In genomic region chrX:10119399-10119990, GRCh38 we compare ENCODE assay signal across 8 cellular contexts. TPM values are rescaled to one million over a fixed set of nuclear protein-coding genes. Genes with fewer than 3 reads are reported as not detected.
A peak's percentile ranks its signal among the peaks of the same experiment; 100 is the strongest.
DNase-seq lines count a peak whose midpoint lies in the region; ATAC-seq, FAIRE-seq and TF ChIP-seq lines count a peak whose summit lies in the region.

No MANE protein-coding gene starts in this region.

- peaks cover 35% of the 10 kb centered on the region for H3K4me1 Mint-ChIP-seq in stimulated activated effector memory CD8-positive, alpha-beta T cell treated with anti-CD3 and anti-CD28 coated beads, Interleukin-12 subunit alpha, Interleukin-12 subunit beta, amount 100 ng/mL, for 72 hours

- no peaks in the 10 kb centered on the region for H3K9me3 Mint-ChIP-seq in stimulated activated effector memory CD8-positive, alpha-beta T cell treated with anti-CD3 and anti-CD28 coated beads, Interleukin-12 subunit alpha, Interleukin-12 subunit beta, amount 100 ng/mL, for 72 hours

- peak; percentile 54 for ATAC-seq in GM19035 (IDR thresholded peaks at IDR 0.05; ENCODE audit: unreplicated experiment)
- peak; percentile 76 for ATAC-seq in stimulated activated effector memory CD8-positive, alpha-beta T cell treated with anti-CD3 and anti-CD28 coated beads, Interleukin-12 subunit alpha, Interleukin-12 subunit beta, amount 100 ng/mL, for 72 hours

- CTCF ChIA-PET in endothelial cell of umbilical vein (lab: Charles Lee): interaction anchor here (0.6 to 2.4 kb wide), 56 partner anchors 9 to 499 kb away, joined by 3 to 26 read pairs (median 4); partner anchors contain the start of gene CLCN4

- no peaks in the 10 kb centered on the region for H3K9me3 ChIP-seq in endothelial cell of umbilical vein (replicated peaks; ENCODE audit: control insufficient read depth, insufficient read depth, low read length)

- POLR2A ChIA-PET in endothelial cell of umbilical vein (lab: Charles Lee): no interaction called here

- intact Hi-C loops in endothelial cell of umbilical vein (cut with micrococcal nuclease): loop anchor here (1.0 kb wide), 5 partner anchors 69 to 234 kb away; no protein-coding TSS in a partner anchor

- H2AFZ ChIP-seq in endothelial cell of umbilical vein (ENCODE audit: low read depth, low read length): no peak overlapping the region

- no peak overlapping the region for H3K4me3 ChIP-seq in AG10803 (ENCODE audit: low read length)
- no peak overlapping the region for H3K4me3 ChIP-seq in endothelial cell of umbilical vein (replicated peaks in 1 of 3; ENCODE audit: insufficient read depth in 1 of 3, low read depth in 1 of 3, low read length in 3 of 3)

- dilution Hi-C loops in endothelial cell of umbilical vein (cut with MboI; ENCODE audit: extremely low pct_ligation_motif_present, low sequenced_read_pairs): no loop called here

- no peak overlapping the region for H3K9ac ChIP-seq in endothelial cell of umbilical vein (replicated peaks; ENCODE audit: extremely low read depth, insufficient read depth, low read length)

- FAIRE-seq in endothelial cell of umbilical vein (lab: Jason Lieb, UNC): peak; percentile 100

- peaks cover 13 to 15% of the 10 kb centered on the region in 2 experiments for H3K36me3 ChIP-seq in endothelial cell of umbilical vein (ENCODE audit: control insufficient read depth in 2 of 2, extremely low read depth in 1 of 2, insufficient read depth in 2 of 2, low read length in 2 of 2)

- TF ChIP-seq CTCF in AG10803 (conservative IDR thresholded peaks at IDR 0.05; ENCODE audit: low read length): peak; percentile 98
- TF ChIP-seq CTCF in endothelial cell of umbilical vein (IDR thresholded peaks at IDR 0.05; ENCODE audit: extremely low read depth in 1 of 2, insufficient read depth in 1 of 2, low read depth in 1 of 2, low read length in 2 of 2): peak; percentile 76 to 99

- H3K27ac ChIP-seq in endothelial cell of umbilical vein (ENCODE audit: insufficient read depth, low read depth, low read length): no peak overlapping the region

- H3K9me1 ChIP-seq in endothelial cell of umbilical vein (replicated peaks; ENCODE audit: control insufficient read depth, extremely low read depth, insufficient read depth, low read length): no peaks in the 10 kb centered on the region

- H3K27ac Mint-ChIP-seq in stimulated activated effector memory CD8-positive, alpha-beta T cell treated with anti-CD3 and anti-CD28 coated beads, Interleukin-12 subunit alpha, Interleukin-12 subunit beta, amount 100 ng/mL, for 72 hours: peak overlapping the region; percentile 84

- peak; percentile 82 for DNase-seq in AG10803 (ENCODE audit: low read depth)
- peak; percentile 56 for DNase-seq in HS-5 (ENCODE audit: low read depth)
- DNase-seq in NOMO-1 treated with DMSO at 0.1 percent for 48 hours (lab: John Stamatoyannopoulos, UW; ENCODE audit: unreplicated experiment): peak; percentile 84
- DNase-seq in activated CD8-positive, alpha-beta memory T cell treated with anti-CD3 and anti-CD28 coated beads, Interleukin-2, amount 50 U/mL, for 24 hours (ENCODE audit: extremely low read depth): peak; percentile 33
- DNase-seq in endothelial cell of umbilical vein (ENCODE audit: low read depth, low spot score): peak; percentile 81
- peak; percentile 88 for DNase-seq in mucosa of gallbladder (ENCODE audit: low spot score)
- DNase-seq in stimulated activated effector memory CD8-positive, alpha-beta T cell treated with anti-CD3 and anti-CD28 coated beads, Interleukin-12 subunit alpha, Interleukin-12 subunit beta, amount 100 ng/mL, for 72 hours (ENCODE audit: low spot score in 2 of 2): peak; percentile 59 to 83

- H3K27me3 ChIP-seq in endothelial cell of umbilical vein (ENCODE audit: control insufficient read depth in 2 of 2, insufficient read depth in 2 of 2, low read length in 2 of 2): no peaks in the 10 kb centered on the region

- H4K20me1 ChIP-seq in endothelial cell of umbilical vein (replicated peaks; ENCODE audit: control insufficient read depth, extremely low read depth, insufficient read depth, low read length): no peaks in the 10 kb centered on the region

- BruUV-seq in endothelial cell of umbilical vein (replicated peaks; lab: Mats Ljungman, UMichigan): no TSS peak

- H3K4me3 Mint-ChIP-seq in stimulated activated effector memory CD8-positive, alpha-beta T cell treated with anti-CD3 and anti-CD28 coated beads, Interleukin-12 subunit alpha, Interleukin-12 subunit beta, amount 100 ng/mL, for 72 hours: no peak overlapping the region

- peaks cover 16% of the 10 kb centered on the region for H3K79me2 ChIP-seq in endothelial cell of umbilical vein (ENCODE audit: control insufficient read depth, insufficient read depth, low read length)

- no peaks in the 10 kb centered on the region for H3K4me1 ChIP-seq in endothelial cell of umbilical vein (ENCODE audit: control insufficient read depth, extremely low read depth, insufficient read depth, low read length)

- H3K4me2 ChIP-seq in endothelial cell of umbilical vein (ENCODE audit: insufficient read depth, low read length): no peak overlapping the region

- H3K36me3 Mint-ChIP-seq in stimulated activated effector memory CD8-positive, alpha-beta T cell treated with anti-CD3 and anti-CD28 coated beads, Interleukin-12 subunit alpha, Interleukin-12 subunit beta, amount 100 ng/mL, for 72 hours: peaks cover 56% of the 10 kb centered on the region

- TF ChIP-seq POLR2A in endothelial cell of umbilical vein (IDR thresholded peaks at IDR 0.05; ENCODE audit: low read depth, low read length): no peak

TF ChIP-seq in endothelial cell of umbilical vein, 7 proteins besides CTCF, POLR2A, EP300 and RAD21:
- TF ChIP-seq, protein P1, sequence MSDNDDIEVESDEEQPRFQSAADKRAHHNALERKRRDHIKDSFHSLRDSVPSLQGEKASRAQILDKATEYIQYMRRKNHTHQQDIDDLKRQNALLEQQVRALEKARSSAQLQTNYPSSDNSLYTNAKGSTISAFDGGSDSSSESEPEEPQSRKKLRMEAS (IDR thresholded peaks at IDR 0.05; ENCODE audit: insufficient read depth, insufficient read length): no peak
- peak; percentile 44 for TF ChIP-seq POLR2AphosphoS5 (IDR thresholded peaks at IDR 0.05; ENCODE audit: insufficient read depth, low read depth, low read length)

RNA-seq across cellular contexts. Expression of gene CLCN4, which starts 37.3 kb away (rescaled TPM):
- total RNA-seq in endothelial cell of umbilical vein (17.0 and 19.8 TPM in 2 replicates), mucosa of gallbladder (8.0 TPM)
- polyA plus RNA-seq in endothelial cell of umbilical vein: 7.2 and 7.6 TPM in 2 replicates
- polyA plus RNA-seq in endothelial cell of umbilical vein (2011; cell fraction: cytosol; rRNA removed): 8.2 and 10.7 TPM in 2 replicates
- 9.7 and 13.5 TPM in 2 replicates for polyA plus RNA-seq in endothelial cell of umbilical vein (2011; cell fraction: nucleus; rRNA removed)
- 9.4 and 10.3 TPM in 2 replicates for polyA plus RNA-seq in endothelial cell of umbilical vein (2012)
- polyA minus RNA-seq in endothelial cell of umbilical vein: 26.1 and 30.0 TPM in 2 replicates
- 0.41 TPM for polyA minus RNA-seq in endothelial cell of umbilical vein (2011; cell fraction: cytosol; rRNA and poly(A)+ RNA removed)
- polyA minus RNA-seq in endothelial cell of umbilical vein (2011; cell fraction: nucleus; rRNA and poly(A)+ RNA removed): 8.1 and 11.1 TPM in 2 replicates

Comparison
In these comparisons a context has a peak if more than half of its experiments do, and no peak if none do; other contexts are left out.
1. DNase-seq: peak in every context shown above with its lines; median percentile 88 in mucosa of gallbladder; 84 in NOMO-1 treated with DMSO at 0.1 percent for 48 hours; 82 in AG10803; 81 in endothelial cell of umbilical vein; 71 in stimulated activated effector memory CD8-positive, alpha-beta T cell treated with anti-CD3 and anti-CD28 coated beads, Interleukin-12 subunit alpha, Interleukin-12 subunit beta, amount 100 ng/mL, for 72 hours; 56 in HS-5; 33 in activated CD8-positive, alpha-beta memory T cell treated with anti-CD3 and anti-CD28 coated beads, Interleukin-2, amount 50 U/mL, for 24 hours.